ENCODE assay signal across 8 cellular contexts in the genomic region with DNA sequence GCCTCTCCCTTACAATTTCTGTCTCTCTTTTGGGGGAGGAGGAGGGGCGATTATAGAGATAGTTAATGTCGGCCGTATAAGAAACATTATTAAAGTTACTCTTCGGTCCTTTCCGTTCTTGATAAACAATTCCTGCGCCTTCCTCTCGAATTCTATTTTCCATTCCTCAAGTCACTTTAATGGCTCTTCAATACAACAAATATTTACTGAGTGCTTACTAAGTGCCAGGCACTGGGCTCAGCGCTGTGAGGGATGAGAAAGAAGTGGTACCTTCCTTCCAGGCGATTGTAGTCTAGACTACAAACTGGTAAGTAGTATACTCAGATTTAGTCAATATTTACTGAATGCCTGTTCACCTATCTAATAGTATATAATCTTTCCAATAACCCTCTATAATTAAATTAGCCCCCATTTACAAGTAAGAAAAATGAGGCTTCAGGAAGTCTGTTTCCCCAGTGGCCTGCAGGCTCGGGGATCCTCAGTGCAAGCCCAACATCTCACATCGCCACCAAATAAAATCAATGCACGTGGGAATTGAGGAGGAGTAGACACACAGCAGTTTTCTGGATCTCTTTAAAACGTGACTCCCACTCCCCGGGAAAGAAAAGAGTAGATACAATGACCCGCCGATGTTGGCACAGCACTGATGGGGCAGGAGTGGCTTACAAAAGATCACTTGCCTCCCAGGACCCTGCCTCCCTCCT. TPM values are rescaled to one million over a fixed set of nuclear protein-coding genes. Genes with fewer than 3 reads are reported as not detected.
DNase-seq lines count a peak whose midpoint lies in the region; ATAC-seq and TF ChIP-seq lines count a peak whose summit lies in the region.

No MANE protein-coding gene starts in this region.

- no peak for TF ChIP-seq CTCF in foreskin keratinocyte (conservative IDR thresholded peaks at IDR 0.05)

- H3K27ac ChIP-seq in SJSA1: no peak overlapping the region
- peak overlapping the region; percentile 17 for H3K27ac ChIP-seq in foreskin keratinocyte
- peak overlapping the region in 20 of 21 experiments; percentile 43 to 92 (median 90) for H3K27ac ChIP-seq in skin epidermis

- H3K4me1 ChIP-seq in SJSA1 (replicated peaks) (peaks cover 17% of the 10 kb centered on the region), foreskin keratinocyte (peaks cover 35% of the 10 kb centered on the region)

- H3K27me3 ChIP-seq in SJSA1 (replicated peaks) (peaks cover 5% of the 10 kb centered on the region; the same call in 1 of the 2 replicates), foreskin keratinocyte (no peaks in the 10 kb centered on the region)

- H3K36me3 ChIP-seq in SJSA1: no peaks in the 10 kb centered on the region

- peak overlapping the region; percentile 39 for H3K4me3 ChIP-seq in SJSA1
- peak overlapping the region; percentile 43 to 74 (median 57) for H3K4me3 ChIP-seq in skin epidermis

- ATAC-seq in foreskin keratinocyte (no peak), HG02588 (IDR thresholded peaks at IDR 0.05; ENCODE audit: unreplicated experiment) (no peak), GM18502 (IDR thresholded peaks at IDR 0.05; ENCODE audit: poor library complexity, unreplicated experiment) (no peak)

- H3K9me3 ChIP-seq in SJSA1 (replicated peaks): no peaks in the 10 kb centered on the region

- DNase-seq in DMS53 (lab: John Stamatoyannopoulos, UW) (peak; percentile 25), DMS53 treated with DMSO at 0.1 percent for 48 hours (lab: John Stamatoyannopoulos, UW; ENCODE audit: unreplicated experiment) (no peak), SJSA1 (ENCODE audit: low read depth in 1 of 2, low spot score in 2 of 2) (no peak), foreskin keratinocyte (no peak)
- DNase-seq in activated CD4-positive, CD25-positive, alpha-beta regulatory T cell (lab: John Stamatoyannopoulos, UW): no peak

RNA-seq across cellular contexts. Expression of gene ZNF219, which starts 0.6 kb away (rescaled TPM):
- total RNA-seq in SJSA1 (2014; rRNA removed; shearing (Covaris generic)): 3.2 and 16.8 TPM in 2 replicates
- total RNA-seq in foreskin keratinocyte: 51.9 and 52.0 TPM in 2 replicates
- 56.9 and 62.5 TPM in 2 replicates for polyA plus RNA-seq in foreskin keratinocyte

RNA-seq across cellular contexts. Expression of gene TMEM253, which starts 1.8 kb away (rescaled TPM):
- total RNA-seq in SJSA1 (2014; rRNA removed; shearing (Covaris generic)): not detected in 2 replicates
- 0.34 and 0.42 TPM in 2 replicates for total RNA-seq in foreskin keratinocyte
- 1.2 and 1.4 TPM in 2 replicates for polyA plus RNA-seq in foreskin keratinocyte

RNA-seq across cellular contexts. Expression of gene ARHGEF40, which starts 28.9 kb away (rescaled TPM):
- 38.7 and 42.2 TPM in 2 replicates for total RNA-seq in SJSA1 (2014; rRNA removed; shearing (Covaris generic))
- total RNA-seq in foreskin keratinocyte: 13.6 and 20.7 TPM in 2 replicates
- 10.2 and 17.6 TPM in 2 replicates for polyA plus RNA-seq in foreskin keratinocyte

RNA-seq across cellular contexts. Expression of gene RNASE8, which starts 41.4 kb away (rescaled TPM):
- not detected in 2 replicates for total RNA-seq in SJSA1 (2014; rRNA removed; shearing (Covaris generic))
- total RNA-seq in foreskin keratinocyte: not detected in 2 replicates
- polyA plus RNA-seq in foreskin keratinocyte: not detected in 2 replicates

RNA-seq across cellular contexts. Expression of gene OR5AU1, which starts 56.8 kb away (rescaled TPM):
- not detected in 2 replicates for total RNA-seq in SJSA1 (2014; rRNA removed; shearing (Covaris generic))
- total RNA-seq in foreskin keratinocyte: not detected in 2 replicates
- polyA plus RNA-seq in foreskin keratinocyte: not detected in 2 replicates
